Comparison of ENCODE assay signal across 8 cellular contexts in genomic region chr18:9683418-9684396, GRCh38. TPM values are rescaled to one million over a fixed set of nuclear protein-coding genes. Genes with fewer than 3 reads are reported as not detected.
DNase-seq lines count a peak whose midpoint lies in the region; ATAC-seq and TF ChIP-seq lines count a peak whose summit lies in the region.
"Had no signal": no experiment of that assay in that cellular context is flagged by ENCODE, and none has a peak within 500 bp of the region (broad histone marks: within the 10 kb centered on the region; RNA-seq: fewer than 3 reads in every experiment).

No MANE protein-coding gene starts in this region.

- H3K27me3 Mint-ChIP-seq in activated T-cell treated with anti-CD3 and anti-CD28 coated beads, Interleukin-2, amount 50 U/mL, for 72 hours (ENCODE audit: low read depth), result peaks cover 21% of the 10 kb centered on the region

- H3K4me1 ChIP-seq in HEK293 (ENCODE audit: control insufficient read depth, insufficient read depth, low read length) (no peaks in the 10 kb centered on the region; the same call in 1 of the 2 replicates), foreskin keratinocyte (peaks cover under 1% of the 10 kb centered on the region)

- H3K36me3 ChIP-seq in HEK293 (ENCODE audit: control insufficient read depth in 2 of 2, insufficient read depth in 1 of 2, low read length in 2 of 2), result no peaks in the 10 kb centered on the region

- no peak overlapping the region for H3K27ac Mint-ChIP-seq in activated T-cell treated with anti-CD3 and anti-CD28 coated beads, Interleukin-2, amount 50 U/mL, for 72 hours
- H3K27ac Mint-ChIP-seq: activated B cell treated with CpG ODN at 0.5 μM for 24 hours had no signal

- TF ChIP-seq CTCF in HEK293 (tag by site-specific recombination; IDR thresholded peaks at IDR 0.05), result peak; percentile 61
- TF ChIP-seq CTCF in foreskin keratinocyte (conservative IDR thresholded peaks at IDR 0.05), result peak; percentile 65

- no peak for ATAC-seq in foreskin keratinocyte
- no peak for ATAC-seq in activated T-cell treated with anti-CD3 and anti-CD28 coated beads, Interleukin-2, amount 50 U/mL, for 72 hours (replicated peaks in 1 of 2)

- no peak overlapping the region for H3K27ac ChIP-seq in HEK293 (ENCODE audit: extremely low read depth, low read depth, low read length)
- H3K27ac ChIP-seq in foreskin keratinocyte, result no peak overlapping the region

- peak; percentile 9 for DNase-seq in SK-N-DZ (ENCODE audit: low spot score)
- DNase-seq in foreskin keratinocyte, result peak in 1 of 2 donors; percentile 53
- peak; percentile 43 for DNase-seq in skeletal muscle cell (ENCODE audit: low read depth)
- DNase-seq in activated T-cell treated with anti-CD3 and anti-CD28 coated beads, Interleukin-2, amount 50 U/mL, for 72 hours, result no peak
- DNase-seq in NCI-H2171 treated with DMSO at 0.1 percent for 48 hours (lab: John Stamatoyannopoulos, UW), result no peak
- no peak for DNase-seq in islet precursor cell
- DNase-seq: activated B cell treated with CpG ODN at 0.5 μM for 24 hours had no signal

- no peaks in the 10 kb centered on the region for H3K9me3 Mint-ChIP-seq in activated T-cell treated with anti-CD3 and anti-CD28 coated beads, Interleukin-2, amount 50 U/mL, for 72 hours
- H3K9me3 Mint-ChIP-seq: activated B cell treated with CpG ODN at 0.5 μM for 24 hours had no signal

- no peaks in the 10 kb centered on the region for H3K36me3 Mint-ChIP-seq in activated T-cell treated with anti-CD3 and anti-CD28 coated beads, Interleukin-2, amount 50 U/mL, for 72 hours (ENCODE audit: insufficient read depth in 2 of 2)

- peaks cover 13% of the 10 kb centered on the region for H3K4me1 Mint-ChIP-seq in activated T-cell treated with anti-CD3 and anti-CD28 coated beads, Interleukin-2, amount 50 U/mL, for 72 hours (ENCODE audit: low read depth)

- CTCF ChIA-PET in HEK293 (lab: Yijun Ruan, JAX), result interaction anchor here (0.5 to 2.3 kb wide), 10 partner anchors 10 to 837 kb away, joined by 3 to 10 read pairs (median 5); no protein-coding TSS in a partner anchor

- H3K4me3 ChIP-seq in HEK293 (ENCODE audit: low read depth, low read length) (no peak overlapping the region), skeletal muscle cell (ENCODE audit: low read depth, low read length) (no peak overlapping the region)

- POLR2A ChIA-PET in HEK293 (lab: Yijun Ruan, JAX), result no interaction called here

- no peak overlapping the region for H3K4me3 Mint-ChIP-seq in activated T-cell treated with anti-CD3 and anti-CD28 coated beads, Interleukin-2, amount 50 U/mL, for 72 hours
- H3K4me3 Mint-ChIP-seq: activated B cell treated with CpG ODN at 0.5 μM for 24 hours had no signal

- no peaks in the 10 kb centered on the region for H3K9me3 ChIP-seq in HEK293 (ENCODE audit: control insufficient read depth, insufficient read depth, low read depth, low read length)

- H3K27me3 ChIP-seq in foreskin keratinocyte, result no peaks in the 10 kb centered on the region

TF ChIP-seq in HEK293, 187 proteins besides CTCF, POLR2A, EP300 and RAD21:
- TF ChIP-seq ZBTB17 (tag by site-specific recombination; IDR thresholded peaks at IDR 0.05) (peak; percentile 71), ZNF560 (tag by site-specific recombination; IDR thresholded peaks at IDR 0.05; ENCODE audit: borderline replicate concordance) (no peak), SCRT2 (tag by site-specific recombination; IDR thresholded peaks at IDR 0.05) (peak; percentile 68), SCRT1 (tag by site-specific recombination; IDR thresholded peaks at IDR 0.05; ENCODE audit: borderline replicate concordance) (peak; percentile 81), ZNF549 (tag by site-specific recombination; IDR thresholded peaks at IDR 0.05) (peak; percentile 88), PRDM4 (tag by site-specific recombination; IDR thresholded peaks at IDR 0.05) (no peak), ZNF654 (tag by site-specific recombination; IDR thresholded peaks at IDR 0.05; ENCODE audit: low read depth) (peak; percentile 58), ZSCAN18 (tag by site-specific recombination; IDR thresholded peaks at IDR 0.05) (no peak)

RNA-seq across cellular contexts. Expression of gene RAB31, which starts 24.4 kb away (rescaled TPM):
- polyA plus RNA-seq in SK-N-DZ (2014; cell fraction: cytosol; rRNA removed), result 0.22 and 0.51 TPM in 2 replicates
- 2.2 TPM in 1 of 2 replicates, not detected in the other for polyA plus RNA-seq in SK-N-DZ (2014; cell fraction: nucleus; rRNA removed)
- 35.2 and 51.7 TPM in 2 replicates for total RNA-seq in foreskin keratinocyte
- 19.1 and 23.9 TPM in 2 replicates for polyA plus RNA-seq in foreskin keratinocyte
- under 1 TPM; 0.42 to 0.82 TPM for total RNA-seq in activated T-cell treated with anti-CD3 and anti-CD28 coated beads, Interleukin-2, amount 50 U/mL, for 72 hours

Comparison
In these comparisons a context has a peak if more than half of its experiments do, and no peak if none do; other contexts are left out.
1. DNase-seq: peak in SK-N-DZ (single experiment) and skeletal muscle cell (single experiment); none in activated T-cell treated with anti-CD3 and anti-CD28 coated beads, Interleukin-2, amount 50 U/mL, for 72 hours (0 of 2), NCI-H2171 treated with DMSO at 0.1 percent for 48 hours (single experiment) and islet precursor cell (single experiment).
2. RNA of gene RAB31, which starts 24.4 kb away (total RNA-seq): 35.2 to 51.7 TPM in foreskin keratinocyte; 0.42 to 0.82 TPM in activated T-cell treated with anti-CD3 and anti-CD28 coated beads, Interleukin-2, amount 50 U/mL, for 72 hours; every median in the first group is over 10 times any median in the second.